8 cellular contexts compared by ENCODE assay signal in the genomic region with DNA sequence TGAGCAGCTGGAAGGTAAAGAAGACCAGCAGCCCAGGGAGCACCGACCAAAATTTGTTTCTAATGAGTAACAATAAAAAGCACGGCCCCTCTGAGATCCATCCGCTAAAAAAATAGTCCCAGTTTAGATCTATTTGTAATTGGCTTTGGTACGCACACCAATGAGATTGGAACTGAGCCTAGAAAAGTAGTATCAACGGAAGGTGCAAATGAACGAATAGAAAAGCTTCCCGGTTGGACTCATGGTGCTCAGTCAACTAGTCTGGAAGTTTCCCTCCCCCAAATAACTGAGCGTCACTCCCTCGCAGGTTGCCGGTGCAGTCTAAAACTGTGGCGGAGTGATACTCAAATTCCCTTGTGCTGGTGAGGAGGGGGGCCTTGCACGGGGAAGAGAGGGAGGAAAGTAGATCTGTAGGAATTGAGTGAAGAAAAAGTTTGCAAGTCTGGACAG. TPM values are rescaled to one million over a fixed set of nuclear protein-coding genes. Genes with fewer than 3 reads are reported as not detected.
DNase-seq lines count a peak whose midpoint lies in the region; ATAC-seq and TF ChIP-seq lines count a peak whose summit lies in the region.

Gene COL4A5, plus strand, starts transcription at position 405 of the 450 bp plus-strand sequence. CDS start 288 bp downstream, outside the sequence.

- TF ChIP-seq EP300 in Ishikawa (IDR thresholded peaks at IDR 0.05; ENCODE audit: borderline replicate concordance) = no peak

- H3K4me3 ChIP-seq in fibroblast of lung (replicated peaks in 1 of 4; ENCODE audit: control extremely low read depth in 1 of 4, insufficient read depth in 1 of 4, low read depth in 3 of 4, low read length in 4 of 4) = peak within 1 kb of the TSS; percentile 54 to 93 (median 66)
- H3K4me3 ChIP-seq in mucosa of stomach (ENCODE audit: low read length) = peak within 1 kb of the TSS; percentile 22
- peak within 1 kb of the TSS; percentile 67 to 88 for H3K4me3 ChIP-seq in aorta (ENCODE audit: low read length in 2 of 2)

- H3K27me3 ChIP-seq in CD4-positive, alpha-beta T cell (ENCODE audit: control insufficient read depth, insufficient read depth, low read length) = peaks cover 26% of the 10 kb centered on the region
- H3K27me3 ChIP-seq in fibroblast of lung (ENCODE audit: control insufficient read depth, insufficient read depth, low read length) (no peaks in the 10 kb centered on the region), mucosa of stomach (ENCODE audit: control insufficient read depth, insufficient read depth, low read length) (no peaks in the 10 kb centered on the region), aorta (ENCODE audit: control insufficient read depth in 1 of 2, insufficient read depth in 2 of 2, low read length in 1 of 2) (no peaks in the 10 kb centered on the region)

- H3K4me3 Mint-ChIP-seq in CD4-positive, alpha-beta T cell = peak within 1 kb of the TSS; percentile 56
- H3K4me3 Mint-ChIP-seq in T-cell = peak within 1 kb of the TSS; percentile 25 to 56 (median 41)

- peak within 1 kb of the TSS; percentile 85 for H3K4me2 ChIP-seq in fibroblast of lung (ENCODE audit: extremely low read depth, insufficient read depth, low read length)

- no peaks in the 10 kb centered on the region for H3K36me3 Mint-ChIP-seq in CD4-positive, alpha-beta T cell (ENCODE audit: low read depth)
- H3K36me3 Mint-ChIP-seq in T-cell = no peaks in the 10 kb centered on the region

- CTCF ChIA-PET in CD4-positive, alpha-beta T cell (lab: Charles Lee) = no interaction called here
- CTCF ChIA-PET in T-cell (lab: Charles Lee) = no interaction called here

- peaks cover 2% of the 10 kb centered on the region for H3K9me3 Mint-ChIP-seq in CD4-positive, alpha-beta T cell
- H3K9me3 Mint-ChIP-seq in T-cell = no peaks in the 10 kb centered on the region

- peaks cover 12% of the 10 kb centered on the region for H3K4me1 Mint-ChIP-seq in CD4-positive, alpha-beta T cell (ENCODE audit: low read depth)
- peaks cover 10 to 13% (median 10%) of the 10 kb centered on the region in 3 donors for H3K4me1 Mint-ChIP-seq in T-cell

- intact Hi-C loops in CD4-positive, alpha-beta T cell (cut with DNase I, micrococcal nuclease) = no loop called here
- intact Hi-C loops in aorta (cut with DNase I) = no loop called here

- H3K9me3 ChIP-seq in CD4-positive, alpha-beta T cell (ENCODE audit: control insufficient read depth, low read length) = no peaks in the 10 kb centered on the region
- H3K9me3 ChIP-seq in fibroblast of lung (ENCODE audit: control insufficient read depth, insufficient read depth, low read depth, low read length) (no peaks in the 10 kb centered on the region), mucosa of stomach (ENCODE audit: control insufficient read depth, low read length) (no peaks in the 10 kb centered on the region), aorta (ENCODE audit: control insufficient read depth, low read length) (no peaks in the 10 kb centered on the region)

- no peak for TF ChIP-seq RAD21 in Ishikawa (IDR thresholded peaks at IDR 0.05; ENCODE audit: low read depth)

- peak within 1 kb of the TSS; percentile 64 for H2AFZ ChIP-seq in fibroblast of lung (ENCODE audit: low read length)

- H3K9ac ChIP-seq in fibroblast of lung (ENCODE audit: insufficient read depth, low read length) = no peak within 1 kb of the TSS
- H3K9ac ChIP-seq in mucosa of stomach (ENCODE audit: low read length) = peak within 1 kb of the TSS; percentile 61

- H3K27ac ChIP-seq in CD4-positive, alpha-beta T cell (ENCODE audit: low read depth, low read length) = no peak within 1 kb of the TSS
- H3K27ac ChIP-seq in fibroblast of lung (ENCODE audit: insufficient read depth, low read length) (peak within 1 kb of the TSS; percentile 43), aorta (ENCODE audit: low read depth in 1 of 2, low read length in 2 of 2) (peak within 1 kb of the TSS in 1 of 2 donors; percentile 48)

- H4K20me1 ChIP-seq in fibroblast of lung (ENCODE audit: control insufficient read depth, extremely low read depth, insufficient read depth, low read length) = no peaks in the 10 kb centered on the region

- TF ChIP-seq CTCF in CD4-positive, alpha-beta T cell (IDR thresholded peaks at IDR 0.05) = no peak
- TF ChIP-seq CTCF in fibroblast of lung (conservative IDR thresholded peaks at IDR 0.05 in 1 of 2, IDR thresholded peaks at IDR 0.05 in 1 of 2; ENCODE audit: low read depth in 1 of 2, low read length in 2 of 2) = no peak

- ATAC-seq in CD4-positive, alpha-beta T cell (ENCODE audit: poor library complexity) = no peak
- ATAC-seq in T-cell (replicated peaks in 1 of 4) (no peak), aorta (ENCODE audit: low FRiP score) (peak; percentile 77), HG03025 (IDR thresholded peaks at IDR 0.05; ENCODE audit: low FRiP score, unreplicated experiment) (no peak)

- H3K27ac Mint-ChIP-seq in CD4-positive, alpha-beta T cell = no peak within 1 kb of the TSS
- no peak within 1 kb of the TSS for H3K27ac Mint-ChIP-seq in T-cell

- H3K27me3 Mint-ChIP-seq in CD4-positive, alpha-beta T cell = peaks cover 40% of the 10 kb centered on the region
- peaks cover 20 to 64% of the 10 kb centered on the region in 2 donors for H3K27me3 Mint-ChIP-seq in T-cell

- WGBS in aorta, 2 donors = 0 to 19% methylated on average over 12 of the region's 12 CpGs

- H3K4me1 ChIP-seq in fibroblast of lung (ENCODE audit: control insufficient read depth, extremely low read depth, insufficient read depth, low read length) (no peaks in the 10 kb centered on the region), mucosa of stomach (ENCODE audit: control insufficient read depth, insufficient read depth, low read length) (no peaks in the 10 kb centered on the region), aorta (ENCODE audit: control insufficient read depth in 1 of 2, insufficient read depth in 2 of 2, low read length in 2 of 2) (no peaks in the 10 kb centered on the region)

- no peaks in the 10 kb centered on the region for H3K36me3 ChIP-seq in fibroblast of lung (ENCODE audit: control insufficient read depth, insufficient read depth, low read length)
- H3K36me3 ChIP-seq in mucosa of stomach (ENCODE audit: control insufficient read depth, insufficient read depth, low read length) = no peaks in the 10 kb centered on the region
- no peaks in the 10 kb centered on the region for H3K36me3 ChIP-seq in aorta (ENCODE audit: control insufficient read depth in 1 of 2, insufficient read depth in 2 of 2, low read length in 1 of 2)

- POLR2A ChIA-PET in CD4-positive, alpha-beta T cell (lab: Charles Lee) = no interaction called here
- POLR2A ChIA-PET in T-cell (lab: Charles Lee) = no interaction called here

- no peak for DNase-seq in CD4-positive, alpha-beta T cell
- no peak for DNase-seq in T-cell
- DNase-seq in fibroblast of lung (ENCODE audit: low read depth in 2 of 2) = peak; percentile 92 to 94
- peak; percentile 52 to 71 for DNase-seq in aorta
- no peak for DNase-seq in UCSD-AML1 (lab: John Stamatoyannopoulos, UW; ENCODE audit: unreplicated experiment)

- no peaks in the 10 kb centered on the region for H3K79me2 ChIP-seq in fibroblast of lung (ENCODE audit: control insufficient read depth, insufficient read depth, low read length)

TF ChIP-seq in Ishikawa, 13 proteins besides CTCF, POLR2A, EP300 and RAD21:
- TF ChIP-seq CEBPB (IDR thresholded peaks at IDR 0.05) (no peak), EGR1 (IDR thresholded peaks at IDR 0.05) (no peak), ZBTB7A (IDR thresholded peaks at IDR 0.05; ENCODE audit: low read depth) (no peak), TEAD4 (IDR thresholded peaks at IDR 0.05) (0 out of 2 replicates have a peak, but pooled peaks have one; percentile 6), TCF12 (IDR thresholded peaks at IDR 0.05; ENCODE audit: low read depth) (no peak), YY1 (IDR thresholded peaks at IDR 0.05; ENCODE audit: low read depth) (no peak), CREB1 (IDR thresholded peaks at IDR 0.05; ENCODE audit: low read depth) (0 out of 2 replicates have a peak, but pooled peaks have one; percentile 22), TAF1 (IDR thresholded peaks at IDR 0.05; ENCODE audit: low read depth) (peak; percentile 50)

RNA-seq across cellular contexts. Expression of gene COL4A5, which starts in this region (rescaled TPM):
- not detected for total RNA-seq in CD4-positive, alpha-beta T cell
- total RNA-seq in T-cell = under 1 TPM in 4 of 5 donors, not detected in 1; 0.22 to 0.59 (median 0.36) TPM
- total RNA-seq in fibroblast of lung = 54.7 and 55.7 TPM in 2 replicates
- 4.9 and 16.3 TPM in 2 replicates for polyA plus RNA-seq in fibroblast of lung
- 2.4 and 9.2 TPM in 2 replicates for polyA plus RNA-seq in fibroblast of lung (2012)
- polyA minus RNA-seq in fibroblast of lung (ENCODE audit: low replicate concordance) = 2.1 and 45.3 TPM in 2 replicates
- total RNA-seq in aorta = 10 to 100 TPM; 36.3 to 48.0 TPM
- polyA plus RNA-seq in aorta = 10 to 100 TPM; 13.8 to 38.0 TPM

Comparison
In these comparisons a context has a peak if more than half of its experiments do, and no peak if none do; other contexts are left out.
1. RNA of gene COL4A5 (total RNA-seq): 54.7 to 55.7 TPM in fibroblast of lung and 36.3 to 48.0 TPM in aorta; 0.22 to 0.59 TPM in T-cell and not detected in CD4-positive, alpha-beta T cell; every median in the first group is over 10 times any median in the second.
2. DNase-seq: peak in fibroblast of lung (2 of 2) and aorta (2 of 2); none in CD4-positive, alpha-beta T cell (0 of 10), T-cell (0 of 34) and UCSD-AML1 (single experiment).
3. H3K4me3 ChIP-seq: peak in every context shown above with its lines; median percentile 78 in aorta; 66 in fibroblast of lung; 22 in mucosa of stomach.